In genomic region chr10:61839911-61840310, GRCh38 we compare ENCODE assay signal across 22 cellular contexts.
"Had no signal": no experiment of that assay in that cellular context is flagged by ENCODE, and none has a peak within 500 bp of the region (broad histone marks: within the 10 kb centered on the region; RNA-seq: fewer than 3 reads in every experiment).

No MANE protein-coding gene starts in this region.

- H3K27ac Mint-ChIP-seq: activated naive CD8-positive, alpha-beta T cell treated with anti-CD3 and anti-CD28 coated beads for 36 hours; activated T-cell treated with anti-CD3 and anti-CD28 coated beads, Interleukin-2, amount 50 U/mL, for 72 hours; dendritic cell treated with granulocyte-macrophage colony-stimulating factor and Interleukin-4, amounts not matched to agents 40 ng/mL and 50 ng/mL, for 4 days; immature natural killer cell; memory B cell; natural killer cell; stimulated activated naive B cell treated with anti-CD40 and anti-IgM and Interleukin-4, amounts not matched to agents 10 μg/mL and 1 μg/mL and 100 μg/mL, for 72 hours; WTC11 had no signal

- H3K27me3 ChIP-seq: brain microvascular endothelial cell, foreskin keratinocyte, right atrium auricular region, upper lobe of left lung had no signal

- ATAC-seq: activated T-cell treated with anti-CD3 and anti-CD28 coated beads, Interleukin-2, amount 50 U/mL, for 72 hours; foreskin keratinocyte; left cardiac atrium; natural killer cell; stimulated activated naive B cell treated with anti-CD40 and anti-IgM and Interleukin-4, amounts not matched to agents 10 μg/mL and 1 μg/mL and 100 μg/mL, for 72 hours; WTC11 had no signal

- H3K4me3 ChIP-seq: right atrium auricular region, upper lobe of left lung had no signal

- H3K27ac ChIP-seq: brain microvascular endothelial cell, foreskin keratinocyte, right atrium auricular region had no signal

- H3K9me3 ChIP-seq: right atrium auricular region, upper lobe of left lung had no signal

- H3K4me3 Mint-ChIP-seq: activated naive CD8-positive, alpha-beta T cell treated with anti-CD3 and anti-CD28 coated beads for 36 hours; activated T-cell treated with anti-CD3 and anti-CD28 coated beads, Interleukin-2, amount 50 U/mL, for 72 hours; dendritic cell treated with granulocyte-macrophage colony-stimulating factor and Interleukin-4, amounts not matched to agents 40 ng/mL and 50 ng/mL, for 4 days; immature natural killer cell; memory B cell; natural killer cell; stimulated activated naive B cell treated with anti-CD40 and anti-IgM and Interleukin-4, amounts not matched to agents 10 μg/mL and 1 μg/mL and 100 μg/mL, for 72 hours; WTC11 had no signal

- DNase-seq: activated CD4-positive, alpha-beta T cell treated with anti-CD3 and anti-CD28 coated beads for 48 hours; activated CD8-positive, alpha-beta memory T cell treated with anti-CD3 and anti-CD28 coated beads, Interleukin-2, amount 50 U/mL, for 48 hours; activated gamma-delta T cell treated with Interleukin-2 at 50 U/mL for 16 hours; activated naive CD8-positive, alpha-beta T cell treated with anti-CD3 and anti-CD28 coated beads for 36 hours; activated T-cell treated with anti-CD3 and anti-CD28 coated beads, Interleukin-2, amount 50 U/mL, for 72 hours; amygdala; brain microvascular endothelial cell; cerebellar nuclear complex; effector memory CD4-positive, alpha-beta T cell; foreskin keratinocyte; immature natural killer cell; left cardiac atrium; natural killer cell; posterior cingulate gyrus; stimulated activated CD4-positive, alpha-beta T cell treated with anti-CD3 and anti-CD28 coated beads, Interleukin-2, amount 100 ng/mL, for 48 hours; stimulated activated naive B cell treated with anti-CD40 and anti-IgM and Interleukin-4, amounts not matched to agents 10 μg/mL and 1 μg/mL and 100 μg/mL, for 72 hours; T-helper 2 cell; upper lobe of left lung had no signal

- H3K36me3 ChIP-seq: brain microvascular endothelial cell, right atrium auricular region, upper lobe of left lung had no signal

- H3K9me3 Mint-ChIP-seq: activated naive CD8-positive, alpha-beta T cell treated with anti-CD3 and anti-CD28 coated beads for 36 hours; activated T-cell treated with anti-CD3 and anti-CD28 coated beads, Interleukin-2, amount 50 U/mL, for 72 hours; dendritic cell treated with granulocyte-macrophage colony-stimulating factor and Interleukin-4, amounts not matched to agents 40 ng/mL and 50 ng/mL, for 4 days; memory B cell; natural killer cell; WTC11 had no signal

- H3K36me3 Mint-ChIP-seq: activated naive CD8-positive, alpha-beta T cell treated with anti-CD3 and anti-CD28 coated beads for 36 hours; immature natural killer cell; memory B cell; natural killer cell; stimulated activated naive B cell treated with anti-CD40 and anti-IgM and Interleukin-4, amounts not matched to agents 10 μg/mL and 1 μg/mL and 100 μg/mL, for 72 hours; WTC11 had no signal

- H3K27me3 Mint-ChIP-seq: activated naive CD8-positive, alpha-beta T cell treated with anti-CD3 and anti-CD28 coated beads for 36 hours; memory B cell; stimulated activated naive B cell treated with anti-CD40 and anti-IgM and Interleukin-4, amounts not matched to agents 10 μg/mL and 1 μg/mL and 100 μg/mL, for 72 hours had no signal

- H3K4me1 Mint-ChIP-seq: immature natural killer cell, natural killer cell had no signal
